ENCODE assay signal across 20 cellular contexts in the genomic region with DNA sequence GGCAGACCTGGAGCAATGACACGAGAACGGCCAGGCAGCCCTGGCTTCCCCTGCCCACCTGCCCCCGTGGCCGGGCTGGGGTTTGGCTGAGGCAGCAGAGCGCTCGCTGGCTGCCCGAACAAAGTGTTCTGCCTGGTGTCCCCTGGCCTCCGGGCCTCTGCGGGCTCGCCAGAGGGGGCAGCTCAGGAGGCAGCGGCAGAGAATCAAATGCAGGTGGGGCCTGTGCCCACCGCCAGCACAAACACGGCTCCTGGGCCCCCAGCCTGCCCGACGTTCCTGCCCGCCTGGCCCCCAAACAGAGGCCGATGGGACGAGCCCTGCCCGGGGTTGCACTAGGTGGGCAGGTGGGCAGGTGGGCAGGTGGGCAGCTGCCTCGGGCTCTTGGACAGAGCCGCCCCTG. TPM values are rescaled to one million over a fixed set of nuclear protein-coding genes. Genes with fewer than 3 reads are reported as not detected.
DNase-seq lines count a peak whose midpoint lies in the region; ATAC-seq and TF ChIP-seq lines count a peak whose summit lies in the region.
"Had no signal": no experiment of that assay in that cellular context is flagged by ENCODE, and none has a peak within 500 bp of the region (broad histone marks: within the 10 kb centered on the region; RNA-seq: fewer than 3 reads in every experiment).

No MANE protein-coding gene starts in this region.

- peak overlapping the region; percentile 91 for H4K91ac ChIP-seq in trophoblast cell (ENCODE audit: low read depth, low read length)

- H3K4me1 ChIP-seq in right atrium auricular region (peaks cover 0 to 31% of the 10 kb centered on the region in 2 donors), left ventricle myocardium inferior (peaks cover 42% of the 10 kb centered on the region), trophoblast cell (ENCODE audit: control insufficient read depth in 1 of 2, insufficient read depth in 2 of 2, low read length in 2 of 2) (peaks cover 32 to 37% of the 10 kb centered on the region in 2 experiments)
- H3K4me1 ChIP-seq: A549 had no signal

- peaks cover 31% of the 10 kb centered on the region for H3K79me1 ChIP-seq in trophoblast cell (ENCODE audit: low read length)

- no peak overlapping the region for H2BK120ac ChIP-seq in trophoblast cell (ENCODE audit: insufficient read depth, low read length, poor library complexity)

- intact Hi-C loops in Right ventricle myocardium inferior (cut with DNase I) (no loop called here), left ventricle myocardium inferior (cut with micrococcal nuclease) (no loop called here), left ventricle myocardium superior (cut with micrococcal nuclease) (no loop called here)

- H3K18ac ChIP-seq in trophoblast cell (ENCODE audit: low read length), result peak overlapping the region; percentile 11

- H3K4me3 ChIP-seq in right atrium auricular region (no peak overlapping the region), left ventricle myocardium inferior (no peak overlapping the region), trophoblast cell (ENCODE audit: low read depth, low read length) (no peak overlapping the region)
- H3K4me3 ChIP-seq: A549, GM12878, GM23248 had no signal

- no peak overlapping the region for H3K23ac ChIP-seq in trophoblast cell (ENCODE audit: low read length)

- in situ Hi-C loops in GM13977 (cut with MboI; ENCODE audit: low pct_unique_long_range_greater_than_20kb, low sequenced_read_pairs, unreplicated experiment), result no loop called here

- no peak overlapping the region for H4K12ac ChIP-seq in trophoblast cell (ENCODE audit: low read depth, low read length)

- peak overlapping the region; percentile 7 for H2BK5ac ChIP-seq in trophoblast cell (ENCODE audit: low read depth, low read length, poor library complexity)

- H2AK5ac ChIP-seq in trophoblast cell (ENCODE audit: low read length), result peak overlapping the region; percentile 54

- H3K4ac ChIP-seq in trophoblast cell (ENCODE audit: low read depth, low read length), result peak overlapping the region; percentile 7

- H2BK12ac ChIP-seq in trophoblast cell (ENCODE audit: low read length), result peak overlapping the region; percentile 51

- WGBS in trophoblast cell (ENCODE audit: extremely low coverage, insufficient coverage, insufficient read length), result no CpG with 5 or more reads among the region's 21 CpGs

- no peak for ATAC-seq in Right ventricle myocardium inferior
- ATAC-seq in left ventricle myocardium superior, result no peak
- ATAC-seq in HG03025 (IDR thresholded peaks at IDR 0.05; ENCODE audit: low FRiP score, unreplicated experiment), result no peak
- ATAC-seq: A549; CD8-positive, alpha-beta T cell; GM12878 had no signal

- H3K9ac ChIP-seq in trophoblast cell (ENCODE audit: low read length), result no peak overlapping the region
- H3K9ac ChIP-seq: GM23248 had no signal

- no peak overlapping the region for H3K4me2 ChIP-seq in trophoblast cell (ENCODE audit: low read length)
- H3K4me2 ChIP-seq: A549 had no signal

- peak overlapping the region; percentile 9 for H3K14ac ChIP-seq in trophoblast cell (ENCODE audit: low read length)

- no peak overlapping the region for H2AFZ ChIP-seq in trophoblast cell (ENCODE audit: insufficient read depth, low read length, poor library complexity)
- H2AFZ ChIP-seq: GM23248 had no signal

- H3K79me2 ChIP-seq in trophoblast cell (ENCODE audit: control insufficient read depth, insufficient read depth, low read length, poor library complexity), result no peaks in the 10 kb centered on the region

- H3K27me3 ChIP-seq in right atrium auricular region (no peaks in the 10 kb centered on the region), left ventricle myocardium inferior (ENCODE audit: low read depth) (no peaks in the 10 kb centered on the region), trophoblast cell (ENCODE audit: insufficient read depth, low read length) (no peaks in the 10 kb centered on the region)

- H3K36me3 ChIP-seq in right atrium auricular region, result no peaks in the 10 kb centered on the region
- H3K36me3 ChIP-seq in left ventricle myocardium inferior, result no peaks in the 10 kb centered on the region
- no peaks in the 10 kb centered on the region for H3K36me3 ChIP-seq in trophoblast cell (ENCODE audit: control insufficient read depth in 1 of 2, insufficient read depth in 2 of 2, low read length in 2 of 2)

- H3K27ac ChIP-seq in right atrium auricular region (no peak overlapping the region), left ventricle myocardium inferior (replicated peaks) (peak overlapping the region; percentile 78), trophoblast cell (ENCODE audit: low read depth, low read length) (no peak overlapping the region)
- H3K27ac ChIP-seq: 22Rv1, A549, GM23248, HL-60 had no signal

- no peaks in the 10 kb centered on the region for H3K9me3 ChIP-seq in right atrium auricular region
- no peaks in the 10 kb centered on the region for H3K9me3 ChIP-seq in left ventricle myocardium inferior (replicated peaks)
- no peaks in the 10 kb centered on the region for H3K9me3 ChIP-seq in trophoblast cell (ENCODE audit: insufficient read depth, low read depth, low read length)
- H3K9me3 ChIP-seq: A549 had no signal

- no peak overlapping the region for H4K8ac ChIP-seq in trophoblast cell (ENCODE audit: low read depth, low read length)

- DNase-seq in Right ventricle myocardium inferior (ENCODE audit: missing footprints), result peak; percentile 42
- no peak for DNase-seq in right atrium auricular region (ENCODE audit: low spot score)
- DNase-seq in left ventricle myocardium inferior, result no peak
- DNase-seq in left ventricle myocardium superior, result no peak
- DNase-seq in trophoblast cell, result no peak
- no peak for DNase-seq in GM13977 (ENCODE audit: low spot score)
- DNase-seq: AML-193; CD8-positive, alpha-beta T cell; COR-L47; DMS 273 treated with DMSO at 0.1 percent for 48 hours; DMS53; DND-41; EL; GM23248; HCEC 1CT had no signal

- TF ChIP-seq CTCF in right atrium auricular region (IDR thresholded peaks at IDR 0.05) (no peak), left ventricle myocardium inferior (IDR thresholded peaks at IDR 0.05; ENCODE audit: borderline replicate concordance) (no peak), GM13977 (IDR thresholded peaks at IDR 0.05; ENCODE audit: extremely low read depth, insufficient read depth, missing control alignments) (no peak)

RNA-seq across cellular contexts. Expression of a gene that starts 46.9 kb away (rescaled TPM):
- total RNA-seq in Right ventricle myocardium inferior (40.0 TPM), right atrium auricular region (10 to 100 TPM; 17.2 to 28.7 TPM), left ventricle myocardium inferior (33.0 TPM), left ventricle myocardium superior (42.0 TPM)
- 604 and 638 TPM in 2 replicates for polyA plus RNA-seq in trophoblast cell (2013)
